ENCODE assay signal across 10 cellular contexts in genomic region chr7:4931932-4932331, GRCh38.
DNase-seq lines count a peak whose midpoint lies in the region; ATAC-seq and TF ChIP-seq lines count a peak whose summit lies in the region.
"Had no signal": no experiment of that assay in that cellular context is flagged by ENCODE, and none has a peak within 500 bp of the region (broad histone marks: within the 10 kb centered on the region; RNA-seq: fewer than 3 reads in every experiment).

No MANE protein-coding gene starts in this region.

- DNase-seq in Ammon's horn (ENCODE audit: low spot score) (peak; percentile 93), RPMI8226 (peak; percentile 86), iPS-NIHi11 (ENCODE audit: low spot score) (peak; percentile 69), GM10266 (ENCODE audit: extremely low spot score) (no peak), GM13977 (ENCODE audit: low spot score) (no peak)
- DNase-seq: T-helper 1 cell had no signal

- in situ Hi-C loops in GM13977 (cut with MboI; ENCODE audit: low pct_unique_long_range_greater_than_20kb, low sequenced_read_pairs, unreplicated experiment) = no loop called here

- ATAC-seq in GM21526 (IDR thresholded peaks at IDR 0.05; ENCODE audit: low FRiP score, unreplicated experiment) (no peak), HG02852 (IDR thresholded peaks at IDR 0.05; ENCODE audit: unreplicated experiment) (no peak)

- no peak overlapping the region for H3K27ac ChIP-seq in HEK293 (ENCODE audit: extremely low read depth, low read depth, low read length)

- no peak for TF ChIP-seq CTCF in HEK293 (tag by site-specific recombination; IDR thresholded peaks at IDR 0.05)
- no peak for TF ChIP-seq CTCF in GM10266 (IDR thresholded peaks at IDR 0.05; ENCODE audit: control insufficient read depth, insufficient read depth, low read depth, missing control alignments)
- TF ChIP-seq CTCF in GM13977 (IDR thresholded peaks at IDR 0.05; ENCODE audit: extremely low read depth, insufficient read depth, missing control alignments) = no peak

- no peak overlapping the region for H3K4me3 ChIP-seq in HEK293 (ENCODE audit: low read depth, low read length)

- H3K36me3 ChIP-seq in HEK293 (ENCODE audit: control insufficient read depth in 2 of 2, insufficient read depth in 1 of 2, low read length in 2 of 2) = no peaks in the 10 kb centered on the region

- H3K4me1 ChIP-seq in HEK293 (ENCODE audit: control insufficient read depth, insufficient read depth, low read length) = no peaks in the 10 kb centered on the region
- H3K4me1 ChIP-seq: Caco-2 had no signal

- H3K9me3 ChIP-seq in HEK293 (ENCODE audit: control insufficient read depth, insufficient read depth, low read depth, low read length) = no peaks in the 10 kb centered on the region
- H3K9me3 ChIP-seq: Caco-2 had no signal

- CTCF ChIA-PET in HEK293 (lab: Yijun Ruan, JAX) = no interaction called here

- POLR2A ChIA-PET in HEK293 (lab: Yijun Ruan, JAX) = no interaction called here

TF ChIP-seq in HEK293, 187 proteins besides CTCF, POLR2A, EP300 and RAD21:
- TF ChIP-seq GLIS2 (tag by site-specific recombination; IDR thresholded peaks at IDR 0.05) (peak; percentile 22; the same call in 1 of the 2 replicates), ZNF292 (tag by site-specific recombination; IDR thresholded peaks at IDR 0.05; ENCODE audit: borderline replicate concordance, low read depth) (no peak), ZIC2 (tag by site-specific recombination; IDR thresholded peaks at IDR 0.05) (peak; percentile 33; the same call in 1 of the 2 replicates), ZNF146 (tag by site-specific recombination; IDR thresholded peaks at IDR 0.05) (no peak), PRDM6 (tag by site-specific recombination; IDR thresholded peaks at IDR 0.05) (no peak)

Comparison
In these comparisons a context has a peak if more than half of its experiments do, and no peak if none do; other contexts are left out.
1. DNase-seq: peak in Ammon's horn (single experiment), RPMI8226 (single experiment) and iPS-NIHi11 (single experiment); none in GM10266 (single experiment) and GM13977 (single experiment).